In genomic region chr20:62010551-62011402, GRCh38 we compare ENCODE assay signal across 9 cellular contexts. TPM values are rescaled to one million over a fixed set of nuclear protein-coding genes. Genes with fewer than 3 reads are reported as not detected.
A peak's percentile ranks its signal among the peaks of the same experiment; 100 is the strongest.
DNase-seq lines count a peak whose midpoint lies in the region; ATAC-seq and TF ChIP-seq lines count a peak whose summit lies in the region.
"Had no signal": no experiment of that assay in that cellular context is flagged by ENCODE, and none has a peak within 500 bp of the region (broad histone marks: within the 10 kb centered on the region; RNA-seq: fewer than 3 reads in every experiment).

No MANE protein-coding gene starts in this region.

- H3K18ac ChIP-seq in IMR-90 (ENCODE audit: low read depth, low read length) = no peak overlapping the region

- H4K91ac ChIP-seq in IMR-90 (ENCODE audit: insufficient read depth, low read depth, low read length) = no peak overlapping the region

- CTCF ChIA-PET in Calu3 (lab: Charles Lee) (interaction anchor here (0.6 to 1.8 kb wide), 7 partner anchors 53 to 206 kb away, joined by 3 to 7 read pairs (median 4); partner anchors contain the start of gene LSM14B), IMR-90 (lab: Yijun Ruan, JAX) (interaction anchor here (0.8 to 1.9 kb wide), 6 partner anchors 8 to 176 kb away, joined by 3 to 8 read pairs (median 4); no protein-coding TSS in a partner anchor)

- POLR2A ChIA-PET in IMR-90 (lab: Charles Lee; ENCODE audit: unreplicated experiment) = interaction anchor here (0.6 kb wide), 2 partner anchors 15 to 177 kb away, joined by 3 to 12 read pairs; no protein-coding TSS in a partner anchor

- H3K4me1 ChIP-seq in IMR-90 (ENCODE audit: control insufficient read depth, insufficient read depth, low read length) (peaks cover 2% of the 10 kb centered on the region; the same call in 1 of the 2 replicates), adrenal gland (replicated peaks in 1 of 2) (no peaks in the 10 kb centered on the region), heart left ventricle (peaks cover 0 to 6% (median 0%) of the 10 kb centered on the region in 12 donors)
- H3K4me1 ChIP-seq: SJSA1 had no signal

- H3K79me1 ChIP-seq in IMR-90 (ENCODE audit: low read depth in 1 of 2, low read length in 2 of 2) = peaks cover 8 to 32% of the 10 kb centered on the region in 2 experiments; a peak in 3 of 4 replicates

- H2BK15ac ChIP-seq in IMR-90 (ENCODE audit: low read depth, low read length) = no peak overlapping the region

- in situ Hi-C loops in IMR-90 (cut with MboI; ENCODE audit: low sequenced_read_pairs) = loop anchor here (25.0 kb wide), 1 partner anchor 377 kb away; the partner anchor contains the start of gene RPS21

- H3K14ac ChIP-seq in IMR-90 (replicated peaks; ENCODE audit: low read depth, low read length) = no peak overlapping the region

- no peak overlapping the region for H2BK5ac ChIP-seq in IMR-90 (ENCODE audit: low read depth, low read length, poor library complexity, severe bottlenecking)

- TF ChIP-seq CTCF in Calu3 (IDR thresholded peaks at IDR 0.05; ENCODE audit: unreplicated experiment) = peak; percentile 76
- peak; percentile 88 for TF ChIP-seq CTCF in IMR-90 (conservative IDR thresholded peaks at IDR 0.05; ENCODE audit: low read depth, low read length)
- TF ChIP-seq CTCF in adrenal gland (IDR thresholded peaks at IDR 0.05) = peak; percentile 41 to 80 (median 73)
- TF ChIP-seq CTCF in heart left ventricle (IDR thresholded peaks at IDR 0.05) = peak; percentile 45 to 77 (median 68)
- peak; percentile 67 for TF ChIP-seq CTCF in retinal pigment epithelial cell (conservative IDR thresholded peaks at IDR 0.05; ENCODE audit: low read depth, low read length)

- intact Hi-C loops in Calu3 (cut with micrococcal nuclease; ENCODE audit: unreplicated experiment) = loop anchor here (2.0 to 5.0 kb wide), 2 partner anchors 112 to 126 kb away; partner anchors contain the start of gene LSM14B
- intact Hi-C loops in IMR-90 (cut with micrococcal nuclease) = loop anchor here (1.0 to 10.0 kb wide), 5 partner anchors 113 to 374 kb away; partner anchors contain the start of gene RPS21
- intact Hi-C loops in adrenal gland (cut with DNase I) = loop anchor here (5.0 to 10.0 kb wide), 3 partner anchors 127 to 364 kb away; no protein-coding TSS in a partner anchor
- intact Hi-C loops in heart left ventricle (cut with DNase I) = loop anchor here in 9 of 10 donors (1.0 to 10.0 kb wide), 9 partner anchors 52 to 394 kb away; partner anchors contain the start of genes RPS21 (in 3 of the 9) and CABLES2 (in 1 of the 9)

- H2BK120ac ChIP-seq in IMR-90 (ENCODE audit: low read depth, low read length) = no peak overlapping the region

- dilution Hi-C loops in IMR-90 (cut with HindIII; ENCODE audit: low sequenced_read_pairs, unreplicated experiment) = no loop called here

- H4K5ac ChIP-seq in IMR-90 (ENCODE audit: low read depth, low read length) = no peak overlapping the region

- DNase-seq in Calu3 = peak; percentile 76
- peak; percentile 55 for DNase-seq in IMR-90
- DNase-seq in T follicular helper cell (ENCODE audit: low read depth) = peak; percentile 61
- peak; percentile 44 to 68 (median 61) for DNase-seq in adrenal gland
- DNase-seq in heart left ventricle = peak; percentile 47 to 66 (median 59)
- DNase-seq in retinal pigment epithelial cell (ENCODE audit: low read depth) = no peak

- no peaks in the 10 kb centered on the region for H3K9me3 ChIP-seq in IMR-90 (ENCODE audit: control insufficient read depth, insufficient read depth, low read length)
- H3K9me3 ChIP-seq in adrenal gland (replicated peaks in 1 of 3) = no peaks in the 10 kb centered on the region
- H3K9me3 ChIP-seq in heart left ventricle = no peaks in the 10 kb centered on the region
- H3K9me3 ChIP-seq: SJSA1 had no signal

- no peak overlapping the region for H3K4me2 ChIP-seq in IMR-90 (ENCODE audit: low read depth, low read length)

- 0 out of 2 replicates have a peak, but pooled peaks cover 3% of the 10 kb centered on the region for H3K9me1 ChIP-seq in IMR-90 (ENCODE audit: insufficient read depth, low read length)

- TF ChIP-seq RAD21 in IMR-90 (IDR thresholded peaks at IDR 0.05; ENCODE audit: low read length) = peak; percentile 94

- ATAC-seq in IMR-90 (ENCODE audit: low read depth) = peak; percentile 91
- ATAC-seq in heart left ventricle = peak in 3 of 4 donors; percentile 47 to 78 (median 71)
- no peak for ATAC-seq in HG03520 (IDR thresholded peaks at IDR 0.05; ENCODE audit: unreplicated experiment)
- no peak for ATAC-seq in HG03432 (IDR thresholded peaks at IDR 0.05; ENCODE audit: unreplicated experiment)

- H3K4me1 Mint-ChIP-seq in Calu3 (ENCODE audit: low read depth, unreplicated experiment) = peaks cover 19% of the 10 kb centered on the region

- no peak overlapping the region for H3K4ac ChIP-seq in IMR-90 (ENCODE audit: low read depth, low read length)

- no peak overlapping the region for H3K56ac ChIP-seq in IMR-90 (ENCODE audit: extremely low read depth, insufficient read depth, low read length)

- no peak overlapping the region for H3K4me3 ChIP-seq in IMR-90 (ENCODE audit: insufficient read depth, low read depth, low read length)
- no peak overlapping the region for H3K4me3 ChIP-seq in adrenal gland
- no peak overlapping the region for H3K4me3 ChIP-seq in heart left ventricle
- H3K4me3 ChIP-seq in retinal pigment epithelial cell (ENCODE audit: low read length) = no peak overlapping the region
- H3K4me3 ChIP-seq: SJSA1 had no signal

- H2AK5ac ChIP-seq in IMR-90 (ENCODE audit: low read depth, low read length) = no peak overlapping the region

- H3K4me3 Mint-ChIP-seq in Calu3 (ENCODE audit: low read depth, unreplicated experiment) = no peak overlapping the region

- no CpG with 5 or more reads among the region's 13 CpGs for WGBS in IMR-90 (ENCODE audit: extremely low coverage in 2 of 2, insufficient read length in 1 of 2), 2 experiments
- 40 to 45% (median 41%) methylated on average over 13 of the region's 13 CpGs for WGBS in adrenal gland, 4 donors
- WGBS in heart left ventricle, 4 donors = 29 to 39% (median 36%) methylated on average over 13 of the region's 13 CpGs

- H2BK20ac ChIP-seq in IMR-90 (ENCODE audit: low read depth, low read length) = no peak overlapping the region

- no peaks in the 10 kb centered on the region for H3K27me3 ChIP-seq in IMR-90 (ENCODE audit: control insufficient read depth, insufficient read depth, low read length)
- no peaks in the 10 kb centered on the region for H3K27me3 ChIP-seq in adrenal gland
- H3K27me3 ChIP-seq in heart left ventricle = no peaks in the 10 kb centered on the region
- H3K27me3 ChIP-seq: SJSA1 had no signal

- TF ChIP-seq POLR2A in IMR-90 (IDR thresholded peaks at IDR 0.05; ENCODE audit: low read depth, low read length) (no peak), adrenal gland (IDR thresholded peaks at IDR 0.05) (no peak), heart left ventricle (IDR thresholded peaks at IDR 0.05) (no peak)

- no peak overlapping the region for H3K23ac ChIP-seq in IMR-90 (ENCODE audit: low read depth, low read length)

- BruUV-seq in Calu3 (replicated peaks; lab: Mats Ljungman, UMichigan) = no TSS peak
- no TSS peak for BruUV-seq in IMR-90 (replicated peaks; lab: Mats Ljungman, UMichigan)

- H4K20me1 ChIP-seq in IMR-90 (ENCODE audit: insufficient read depth, low read length) = peaks cover 27% of the 10 kb centered on the region

- peak overlapping the region; percentile 62 for H2AFZ ChIP-seq in IMR-90 (replicated peaks; ENCODE audit: low read length, poor library complexity)

- H3K27ac ChIP-seq in IMR-90 (ENCODE audit: insufficient read depth, low read length) = no peak overlapping the region
- no peak overlapping the region for H3K27ac ChIP-seq in adrenal gland
- no peak overlapping the region for H3K27ac ChIP-seq in heart left ventricle
- H3K27ac ChIP-seq: SJSA1 had no signal

- no peaks in the 10 kb centered on the region for H3K27me3 Mint-ChIP-seq in Calu3 (ENCODE audit: unreplicated experiment)

- peaks cover 64% of the 10 kb centered on the region for H3K36me3 Mint-ChIP-seq in Calu3 (ENCODE audit: insufficient read depth, unreplicated experiment)

- H2AK9ac ChIP-seq in IMR-90 (replicated peaks; ENCODE audit: low read depth, low read length, poor library complexity) = no peak overlapping the region

- H3K9me3 Mint-ChIP-seq in Calu3 (ENCODE audit: low read depth, unreplicated experiment) = no peaks in the 10 kb centered on the region

- no peak overlapping the region for H3K27ac Mint-ChIP-seq in Calu3 (ENCODE audit: unreplicated experiment)

- H4K8ac ChIP-seq in IMR-90 (ENCODE audit: low read depth in 2 of 2, low read length in 2 of 2) = no peak overlapping the region

- no peak overlapping the region for H3K9ac ChIP-seq in IMR-90 (ENCODE audit: low read depth, low read length)

- H3K36me3 ChIP-seq in IMR-90 (ENCODE audit: control insufficient read depth, insufficient read depth, low read length) (peaks cover 45% of the 10 kb centered on the region), adrenal gland (replicated peaks in 1 of 2) (peaks cover 0 to 60% of the 10 kb centered on the region in 2 donors), heart left ventricle (peaks cover 2 to 68% (median 64%) of the 10 kb centered on the region in 9 donors)

TF ChIP-seq in IMR-90, 13 proteins besides CTCF, POLR2A, EP300 and RAD21 (continues in another document):
- no peak for TF ChIP-seq CEBPB (IDR thresholded peaks at IDR 0.05; ENCODE audit: low read depth, low read length)
- peak; percentile 56; the same call in 1 of the 2 replicates for TF ChIP-seq USF2 (IDR thresholded peaks at IDR 0.05; ENCODE audit: low read depth, low read length)
- TF ChIP-seq SMC3 (IDR thresholded peaks at IDR 0.05; ENCODE audit: low read depth, low read length) = peak; percentile 89

RNA-seq across cellular contexts. Expression of gene TAF4, which starts 54.9 kb away (rescaled TPM):
- total RNA-seq in Calu3 (2022) = 64.3 and 65.2 TPM in 2 replicates
- total RNA-seq in IMR-90 (2012; rRNA removed) = 1.4 and 1.7 TPM in 2 replicates
- 4.9 and 5.1 TPM in 2 replicates for polyA plus RNA-seq in IMR-90 (2012; rRNA removed)
- 4.7 and 9.8 TPM in 2 replicates for polyA plus RNA-seq in IMR-90 (2012; cell fraction: cytosol; rRNA removed)
- polyA plus RNA-seq in IMR-90 (2012; cell fraction: nucleus; rRNA removed; ENCODE audit: low replicate concordance) = 15.8 and 40.0 TPM in 2 replicates
- 10 to 100 TPM in 7 of 8 donors, 1 to 10 TPM in 1; 10.0 to 30.9 (median 15.4) TPM for total RNA-seq in adrenal gland
- polyA plus RNA-seq in adrenal gland = 10 to 100 TPM in 2 of 3 donors, 1 to 10 TPM in 1; 5.2 to 12.5 (median 10.9) TPM
- 10 to 100 TPM in 7 of 9 donors, 1 to 10 TPM in 2; 7.8 to 37.7 (median 11.4) TPM for total RNA-seq in heart left ventricle
- 1 to 10 TPM; 4.5 to 6.1 TPM for polyA plus RNA-seq in heart left ventricle

Comparison
In these comparisons a context has a peak if more than half of its experiments do, and no peak if none do; other contexts are left out.
1. ATAC-seq: peak in IMR-90 (single experiment) and heart left ventricle (3 of 4); none in HG03520 (single experiment) and HG03432 (single experiment).
2. Peak in every context shown above with its lines, with median percentiles within 50 percentile points of each other: CTCF ChIP-seq.